Comparison of ENCODE assay signal across 13 cellular contexts in genomic region chr11:72014761-72015320, GRCh38. TPM values are rescaled to one million over a fixed set of nuclear protein-coding genes. Genes with fewer than 3 reads are reported as not detected.
A peak's percentile ranks its signal among the peaks of the same experiment; 100 is the strongest.
DNase-seq lines count a peak whose midpoint lies in the region; ATAC-seq, FAIRE-seq and TF ChIP-seq lines count a peak whose summit lies in the region.
"Had no signal": no experiment of that assay in that cellular context is flagged by ENCODE, and none has a peak within 500 bp of the region (broad histone marks: within the 10 kb centered on the region; RNA-seq: fewer than 3 reads in every experiment).

No MANE protein-coding gene starts in this region.

- no peaks in the 10 kb centered on the region for H3K27me3 Mint-ChIP-seq in natural killer cell treated with Interleukin-12 subunit alpha and Interleukin-12 subunit beta and Interleukin-15 and Interleukin-18, amount 100 ng/mL, for 72 hours

- CTCF ChIA-PET in HepG2 (lab: Yijun Ruan, JAX; ENCODE audit: low intra/inter-chr PET ratio, low total read pairs), result no interaction called here
- CTCF ChIA-PET in mammary epithelial cell (lab: Charles Lee; ENCODE audit: low non-redundant PET), result no interaction called here

- in situ Hi-C loops in HepG2 (cut with HindIII; ENCODE audit: extremely low pct_ligation_motif_present, low pct_unique_long_range_greater_than_20kb), result no loop called here
- in situ Hi-C loops in mammary epithelial cell (cut with MboI; ENCODE audit: low sequenced_read_pairs in 2 of 2), result no loop called here

- no peak overlapping the region for H3K9ac ChIP-seq in HepG2 (ENCODE audit: insufficient read depth, low read depth, low read length)
- no peak overlapping the region for H3K9ac ChIP-seq in mammary epithelial cell (ENCODE audit: insufficient read depth, low read length)

- H3K9me3 Mint-ChIP-seq in natural killer cell treated with Interleukin-12 subunit alpha and Interleukin-12 subunit beta and Interleukin-15 and Interleukin-18, amount 100 ng/mL, for 72 hours, result no peaks in the 10 kb centered on the region

- POLR2A ChIA-PET in HepG2 (lab: Yijun Ruan, JAX), result no interaction called here

- DNase-seq in HepG2 (ENCODE audit: low spot score), result no peak
- DNase-seq in right lobe of liver, result no peak
- no peak for DNase-seq in mammary epithelial cell
- DNase-seq in natural killer cell treated with Interleukin-12 subunit alpha and Interleukin-12 subunit beta and Interleukin-15 and Interleukin-18, amount 100 ng/mL, for 72 hours (ENCODE audit: low spot score), result peak; percentile 37
- DNase-seq in uterus, result no peak
- DNase-seq in A172 (ENCODE audit: low spot score), result no peak
- no peak for DNase-seq in NCI-H1930 (lab: John Stamatoyannopoulos, UW)
- no peak for DNase-seq in middle frontal gyrus (ENCODE audit: extremely low spot score, low spot score)
- DNase-seq: amniotic stem cell; NCI-H524 treated with DMSO at 0.1 percent for 48 hours; stimulated activated naive CD4-positive, alpha-beta T cell had no signal

- FAIRE-seq in HepG2 (lab: Jason Lieb, UNC), result no peak
- FAIRE-seq: urothelium cell line had no signal

- H3K27ac ChIP-seq in HepG2 (ENCODE audit: extremely low read length, insufficient read depth, low read length) (no peak overlapping the region), right lobe of liver (no peak overlapping the region), mammary epithelial cell (ENCODE audit: insufficient read depth, low read depth, low read length) (no peak overlapping the region), uterus (peak overlapping the region; percentile 39 to 62)
- H3K27ac ChIP-seq: VCaP had no signal

- no peak for TF ChIP-seq RAD21 in HepG2 (CRISPR knock-in tag; IDR thresholded peaks at IDR 0.05)

- H3K9me3 ChIP-seq in HepG2 (ENCODE audit: low read length) (no peaks in the 10 kb centered on the region), right lobe of liver (no peaks in the 10 kb centered on the region), mammary epithelial cell (replicated peaks; ENCODE audit: insufficient read depth, low read length) (no peaks in the 10 kb centered on the region), uterus (no peaks in the 10 kb centered on the region)

- H3K79me2 ChIP-seq in HepG2 (ENCODE audit: insufficient read depth, low read length), result no peaks in the 10 kb centered on the region
- H3K79me2 ChIP-seq in mammary epithelial cell (ENCODE audit: insufficient read depth, low read length), result peaks cover 26% of the 10 kb centered on the region

- no peak overlapping the region for H3K4me3 Mint-ChIP-seq in natural killer cell treated with Interleukin-12 subunit alpha and Interleukin-12 subunit beta and Interleukin-15 and Interleukin-18, amount 100 ng/mL, for 72 hours

- peaks cover 73 to 100% of the 10 kb centered on the region in 2 experiments for H3K36me3 ChIP-seq in HepG2 (replicated peaks in 1 of 2; ENCODE audit: control insufficient read depth in 1 of 2, insufficient read depth in 2 of 2, low read length in 2 of 2)
- H3K36me3 ChIP-seq in right lobe of liver, result peaks cover 7 to 90% (median 67%) of the 10 kb centered on the region in 4 donors
- H3K36me3 ChIP-seq in mammary epithelial cell (ENCODE audit: insufficient read depth, low read length), result peaks cover 57% of the 10 kb centered on the region
- H3K36me3 ChIP-seq in uterus, result no peaks in the 10 kb centered on the region

- intact Hi-C loops in HepG2 (cut with micrococcal nuclease; ENCODE audit: unreplicated experiment), result no loop called here
- intact Hi-C loops in right lobe of liver (cut with DNase I), result no loop called here
- intact Hi-C loops in mammary epithelial cell (cut with micrococcal nuclease), result no loop called here
- intact Hi-C loops in uterus (cut with DNase I; ENCODE audit: low total_unique reads), result no loop called here

- H4K20me1 ChIP-seq in HepG2 (ENCODE audit: insufficient read depth, low read length) (no peaks in the 10 kb centered on the region), mammary epithelial cell (ENCODE audit: insufficient read depth, low read length) (no peaks in the 10 kb centered on the region)

- ATAC-seq in HepG2, result no peak
- no peak for ATAC-seq in right lobe of liver
- ATAC-seq in natural killer cell treated with Interleukin-12 subunit alpha and Interleukin-12 subunit beta and Interleukin-15 and Interleukin-18, amount 100 ng/mL, for 72 hours, result no peak

- peaks cover 0 to 21% of the 10 kb centered on the region in 2 donors for H3K4me1 Mint-ChIP-seq in natural killer cell treated with Interleukin-12 subunit alpha and Interleukin-12 subunit beta and Interleukin-15 and Interleukin-18, amount 100 ng/mL, for 72 hours (ENCODE audit: low read depth in 2 of 2)

- 97% methylated on average over 16 of the region's 16 CpGs for WGBS in HepG2 (ENCODE audit: low lambda C conversion rate)
- WGBS in right lobe of liver (ENCODE audit: insufficient coverage, low coverage, low lambda C conversion rate, missing lambda C conversion rate), result 96% methylated on average over 14 of the region's 16 CpGs
- WGBS in mammary epithelial cell (ENCODE audit: low coverage, missing lambda C conversion rate), result 78% methylated on average over 15 of the region's 16 CpGs

- TSS peak; percentile 57 for BruUV-seq in HepG2 (replicated peaks; lab: Mats Ljungman, UMichigan)
- TSS peak; percentile 23 for BruUV-seq in mammary epithelial cell (replicated peaks; lab: Mats Ljungman, UMichigan)

- H3K4me3 ChIP-seq in HepG2 (replicated peaks in 1 of 3; ENCODE audit: insufficient read depth in 1 of 3, low read depth in 2 of 3, low read length in 3 of 3) (no peak overlapping the region), right lobe of liver (no peak overlapping the region), mammary epithelial cell (replicated peaks in 1 of 3; ENCODE audit: insufficient read depth in 1 of 3, low read depth in 2 of 3, low read length in 3 of 3) (no peak overlapping the region), uterus (no peak overlapping the region)

- TF ChIP-seq POLR2A in HepG2 (IDR thresholded peaks at IDR 0.05; ENCODE audit: insufficient read depth in 1 of 2, low read depth in 2 of 2, low read length in 2 of 2) (no peak), right lobe of liver (IDR thresholded peaks at IDR 0.05) (no peak), uterus (IDR thresholded peaks at IDR 0.05) (no peak)

- peaks cover 19% of the 10 kb centered on the region for H3K36me3 Mint-ChIP-seq in natural killer cell treated with Interleukin-12 subunit alpha and Interleukin-12 subunit beta and Interleukin-15 and Interleukin-18, amount 100 ng/mL, for 72 hours

- dilution Hi-C loops in mammary epithelial cell (cut with HindIII; ENCODE audit: low sequenced_read_pairs), result loop anchor here (5.0 kb wide), 1 partner anchor 177 kb away; the partner anchor contains the start of gene FOLR1

- H3K27ac Mint-ChIP-seq in natural killer cell treated with Interleukin-12 subunit alpha and Interleukin-12 subunit beta and Interleukin-15 and Interleukin-18, amount 100 ng/mL, for 72 hours, result no peak overlapping the region

- no peak for TF ChIP-seq EP300 in HepG2 (IDR thresholded peaks at IDR 0.05; ENCODE audit: low read depth in 2 of 2, low read length in 2 of 2)
- TF ChIP-seq EP300 in HepG2 (CRISPR knock-in tag; IDR thresholded peaks at IDR 0.05; ENCODE audit: borderline replicate concordance), result no peak

- H3K4me1 ChIP-seq in HepG2 (ENCODE audit: insufficient read depth, low read length) (no peaks in the 10 kb centered on the region), right lobe of liver (peaks cover 0 to 18% (median 6%) of the 10 kb centered on the region in 4 donors), mammary epithelial cell (ENCODE audit: insufficient read depth, low read length) (peaks cover 20% of the 10 kb centered on the region), uterus (peaks cover 0 to 15% of the 10 kb centered on the region in 2 donors)

- TF ChIP-seq CTCF in HepG2 (CRISPR knock-in tag; IDR thresholded peaks at IDR 0.05), result no peak
- no peak for TF ChIP-seq CTCF in right lobe of liver (IDR thresholded peaks at IDR 0.05)
- TF ChIP-seq CTCF in mammary epithelial cell (conservative IDR thresholded peaks at IDR 0.05 in 1 of 2, IDR thresholded peaks at IDR 0.05 in 1 of 2; ENCODE audit: extremely low read depth in 1 of 2, insufficient read depth in 1 of 2, low read depth in 1 of 2, low read length in 2 of 2), result no peak
- no peak for TF ChIP-seq CTCF in uterus (IDR thresholded peaks at IDR 0.05)

- H3K4me2 ChIP-seq in HepG2 (ENCODE audit: low read depth, low read length) (no peak overlapping the region), mammary epithelial cell (ENCODE audit: insufficient read depth, low read depth, low read length) (no peak overlapping the region)

- H2AFZ ChIP-seq in HepG2 (ENCODE audit: low read length), result no peak overlapping the region
- H2AFZ ChIP-seq in mammary epithelial cell (ENCODE audit: low read depth, low read length), result no peak overlapping the region

- H3K27me3 ChIP-seq in HepG2 (ENCODE audit: control insufficient read depth in 1 of 2, insufficient read depth in 2 of 2, low read length in 2 of 2), result no peaks in the 10 kb centered on the region
- no peaks in the 10 kb centered on the region for H3K27me3 ChIP-seq in right lobe of liver
- no peaks in the 10 kb centered on the region for H3K27me3 ChIP-seq in mammary epithelial cell (ENCODE audit: insufficient read depth, low read length)
- no peaks in the 10 kb centered on the region for H3K27me3 ChIP-seq in uterus

RNA-seq across cellular contexts. Expression of gene IL18BP, which starts 16.1 kb away (rescaled TPM):
- total RNA-seq in HepG2 (2016; rRNA removed; fragmentation: Illumina TruSeq; extraction: Trizol) (1.0 and 4.1 TPM in 2 replicates), right lobe of liver (10 to 100 TPM in 1 of 6 experiments, 1 to 10 TPM in 5; 2.2 to 13.0 (median 3.7) TPM), mammary epithelial cell (1 to 10 TPM; 2.7 to 6.2 TPM), uterus (10 to 100 TPM in 2 of 4 donors, 1 to 10 TPM in 2; 7.3 to 24.6 (median 10.5) TPM)
- 0.40 and 0.44 TPM in 2 replicates for total RNA-seq in HepG2 (2016; cell fraction: cytosol; rRNA removed; fragmentation: Illumina TruSeq; extraction: Trizol; ENCODE audit: low read depth)
- total RNA-seq in HepG2 (2016; cell fraction: insoluble cytoplasmic fraction; rRNA removed; fragmentation: Illumina TruSeq; extraction: Trizol), result 0.56 and 5.0 TPM in 2 replicates
- 0.83 and 0.93 TPM in 2 replicates for total RNA-seq in HepG2 (2016; cell fraction: membrane; rRNA removed; fragmentation: Illumina TruSeq; extraction: Trizol)
- 9.0 and 13.2 TPM in 2 replicates for total RNA-seq in HepG2 (2016; cell fraction: nucleus; rRNA removed; fragmentation: Illumina TruSeq; extraction: Trizol)
- polyA plus RNA-seq in HepG2 (2011; rRNA removed) (12.6 and 12.8 TPM in 2 replicates), mammary epithelial cell (1.3 TPM)
- polyA plus RNA-seq in HepG2 (2011; cell fraction: cytosol; rRNA removed), result 2.0 and 3.4 TPM in 2 replicates
- polyA plus RNA-seq in HepG2 (2011; cell fraction: nucleus; rRNA removed), result 74.1 and 107 TPM in 2 replicates
- 6.4 and 9.6 TPM in 2 replicates for polyA plus RNA-seq in HepG2 (2012)
- 0.65 and 0.94 TPM in 2 replicates for polyA plus RNA-seq in HepG2 (2016; cell fraction: cytosol; fragmentation: Illumina TruSeq; extraction: Trizol; ENCODE audit: low read depth)
- 0.89 and 1.3 TPM in 2 replicates for polyA plus RNA-seq in HepG2 (2016; cell fraction: insoluble cytoplasmic fraction; fragmentation: Illumina TruSeq; extraction: Trizol; ENCODE audit: low read depth)
- polyA plus RNA-seq in HepG2 (2016; cell fraction: membrane; fragmentation: Illumina TruSeq; extraction: Trizol; ENCODE audit: low read depth), result 1.1 and 1.4 TPM in 2 replicates
- 40.3 and 43.0 TPM in 2 replicates for polyA plus RNA-seq in HepG2 (2016; cell fraction: nucleus; fragmentation: Illumina TruSeq; extraction: Trizol; ENCODE audit: insufficient read depth, low read depth)
- polyA minus RNA-seq in HepG2 (2011; rRNA and poly(A)+ RNA removed; ENCODE audit: low replicate concordance), result 13.0 and 17.5 TPM in 2 replicates
- polyA minus RNA-seq in HepG2 (2011; cell fraction: cytosol; rRNA and poly(A)+ RNA removed), result 1.2 and 1.4 TPM in 2 replicates
- 18.8 and 20.0 TPM in 2 replicates for polyA minus RNA-seq in HepG2 (2011; cell fraction: nucleus; rRNA and poly(A)+ RNA removed)
- 13.1 TPM for polyA minus RNA-seq in mammary epithelial cell
- 10 to 100 TPM; 16.5 to 20.6 TPM for total RNA-seq in natural killer cell treated with Interleukin-12 subunit alpha and Interleukin-12 subunit beta and Interleukin-15 and Interleukin-18, amount 100 ng/mL, for 72 hours
- total RNA-seq in A172 (2014; rRNA removed; shearing (Covaris generic)), result 1.6 and 3.9 TPM in 2 replicates

Comparison
In these comparisons a context has a peak if more than half of its experiments do, and no peak if none do; other contexts are left out.
1. H3K27ac ChIP-seq: peak in uterus (2 of 2); none in HepG2 (single experiment), right lobe of liver (0 of 3) and mammary epithelial cell (single experiment).